Comparison of ENCODE assay signal across 8 cellular contexts in genomic region chrX:57156397-57157049, GRCh38. TPM values are rescaled to one million over a fixed set of nuclear protein-coding genes. Genes with fewer than 3 reads are reported as not detected.
A peak's percentile ranks its signal among the peaks of the same experiment; 100 is the strongest.
DNase-seq lines count a peak whose midpoint lies in the region; TF ChIP-seq lines count a peak whose summit lies in the region.

No MANE protein-coding gene starts in this region.

- no peaks in the 10 kb centered on the region for H3K36me3 ChIP-seq in esophagus muscularis mucosa

- peaks cover 0 to under 1% of the 10 kb centered on the region in 2 donors for H3K36me3 Mint-ChIP-seq in CD14-positive monocyte
- H3K36me3 Mint-ChIP-seq in T-helper 2 cell treated with Interferon-gamma antibody and Interleukin-4, amounts not matched to agents 5 μg/mL and 100 μg/mL, for 36 hours (ENCODE audit: low read depth), result no peaks in the 10 kb centered on the region

- peaks cover 0 to 19% (median 0%) of the 10 kb centered on the region in 4 donors for H3K9me3 ChIP-seq in esophagus muscularis mucosa

- TF ChIP-seq CTCF in esophagus muscularis mucosa (IDR thresholded peaks at IDR 0.05) (peak; percentile 23 to 44 (median 25)), retinal pigment epithelial cell (conservative IDR thresholded peaks at IDR 0.05; ENCODE audit: low read depth, low read length) (peak; percentile 47), CD14-positive monocyte (IDR thresholded peaks at IDR 0.05) (no peak)

- no peak for TF ChIP-seq POLR2A in esophagus muscularis mucosa (IDR thresholded peaks at IDR 0.05; ENCODE audit: low read depth)

- DNase-seq in NCI-H82 (lab: John Stamatoyannopoulos, UW), result peak; percentile 13
- DNase-seq in NCI-H82 treated with DMSO at 0.1 percent for 48 hours (lab: John Stamatoyannopoulos, UW; ENCODE audit: unreplicated experiment), result no peak
- peak; percentile 36 for DNase-seq in NCI-H526 treated with DMSO at 0.1 percent for 48 hours (lab: John Stamatoyannopoulos, UW)
- DNase-seq in esophagus muscularis mucosa (ENCODE audit: extremely low spot score), result no peak
- DNase-seq in retinal pigment epithelial cell (ENCODE audit: low read depth), result no peak
- DNase-seq in CD14-positive monocyte (ENCODE audit: low spot score), result no peak
- no peak for DNase-seq in occipital lobe (lab: John Stamatoyannopoulos, UW)
- DNase-seq in T-helper 2 cell treated with Interferon-gamma antibody and Interleukin-4, amounts not matched to agents 5 μg/mL and 100 μg/mL, for 36 hours (ENCODE audit: low spot score), result no peak

- no peaks in the 10 kb centered on the region for H3K4me1 Mint-ChIP-seq in CD14-positive monocyte
- no peaks in the 10 kb centered on the region for H3K4me1 Mint-ChIP-seq in T-helper 2 cell treated with Interferon-gamma antibody and Interleukin-4, amounts not matched to agents 5 μg/mL and 100 μg/mL, for 36 hours (ENCODE audit: low read depth)

- H3K27me3 ChIP-seq in esophagus muscularis mucosa, result no peaks in the 10 kb centered on the region

- H3K27me3 Mint-ChIP-seq in CD14-positive monocyte (ENCODE audit: low read depth in 3 of 3), result no peaks in the 10 kb centered on the region
- H3K27me3 Mint-ChIP-seq in T-helper 2 cell treated with Interferon-gamma antibody and Interleukin-4, amounts not matched to agents 5 μg/mL and 100 μg/mL, for 36 hours (ENCODE audit: low read depth), result no peaks in the 10 kb centered on the region

- no peak for TF ChIP-seq EP300 in esophagus muscularis mucosa (IDR thresholded peaks at IDR 0.05)

- intact Hi-C loops in esophagus muscularis mucosa (cut with DNase I) (no loop called here), CD14-positive monocyte (cut with micrococcal nuclease) (no loop called here)

- H3K4me3 Mint-ChIP-seq in CD14-positive monocyte, result no peak overlapping the region
- H3K4me3 Mint-ChIP-seq in T-helper 2 cell treated with Interferon-gamma antibody and Interleukin-4, amounts not matched to agents 5 μg/mL and 100 μg/mL, for 36 hours, result no peak overlapping the region

- H3K4me3 ChIP-seq in esophagus muscularis mucosa (no peak overlapping the region), retinal pigment epithelial cell (ENCODE audit: low read length) (no peak overlapping the region)

- peaks cover 4 to 22% (median 11%) of the 10 kb centered on the region in 7 donors for H3K9me3 Mint-ChIP-seq in CD14-positive monocyte
- H3K9me3 Mint-ChIP-seq in T-helper 2 cell treated with Interferon-gamma antibody and Interleukin-4, amounts not matched to agents 5 μg/mL and 100 μg/mL, for 36 hours, result peaks cover under 1% of the 10 kb centered on the region

- no peak overlapping the region for H3K27ac ChIP-seq in esophagus muscularis mucosa (replicated peaks in 1 of 4)

- 62% methylated on average over 5 of the region's 5 CpGs for WGBS in esophagus muscularis mucosa

- H3K4me1 ChIP-seq in esophagus muscularis mucosa, result no peaks in the 10 kb centered on the region

- H3K27ac Mint-ChIP-seq in CD14-positive monocyte, result no peak overlapping the region
- H3K27ac Mint-ChIP-seq in T-helper 2 cell treated with Interferon-gamma antibody and Interleukin-4, amounts not matched to agents 5 μg/mL and 100 μg/mL, for 36 hours, result no peak overlapping the region

RNA-seq across cellular contexts. Expression of gene SPIN2A, which starts 19.3 kb away (rescaled TPM):
- total RNA-seq in esophagus muscularis mucosa, result under 1 TPM in 3 of 4 donors, not detected in 1; 0.17 to 0.58 (median 0.34) TPM
- polyA plus RNA-seq in CD14-positive monocyte, result not detected
- 3.3 TPM for total RNA-seq in occipital lobe

RNA-seq across cellular contexts. Expression of gene SPIN2B, which starts 35.2 kb away (rescaled TPM):
- total RNA-seq in esophagus muscularis mucosa (10 to 100 TPM in 1 of 4 donors, 1 to 10 TPM in 3; 6.2 to 15.4 (median 9.3) TPM), occipital lobe (7.3 TPM)
- 1 to 10 TPM; 6.7 to 9.0 TPM for polyA plus RNA-seq in CD14-positive monocyte

Comparison
In these comparisons a context has a peak if more than half of its experiments do, and no peak if none do; other contexts are left out.
1. DNase-seq: peak in NCI-H82 (single experiment) and NCI-H526 treated with DMSO at 0.1 percent for 48 hours (single experiment); none in NCI-H82 treated with DMSO at 0.1 percent for 48 hours (single experiment), esophagus muscularis mucosa (single experiment), retinal pigment epithelial cell (single experiment), CD14-positive monocyte (single experiment), occipital lobe (single experiment) and T-helper 2 cell treated with Interferon-gamma antibody and Interleukin-4, amounts not matched to agents 5 μg/mL and 100 μg/mL, for 36 hours (single experiment).